In genomic region chr20:54123587-54124180, GRCh38 we compare ENCODE assay signal across 9 cellular contexts. TPM values are rescaled to one million over a fixed set of nuclear protein-coding genes. Genes with fewer than 3 reads are reported as not detected.
DNase-seq lines count a peak whose midpoint lies in the region; ATAC-seq and TF ChIP-seq lines count a peak whose summit lies in the region.
"Had no signal": no experiment of that assay in that cellular context is flagged by ENCODE, and none has a peak within 500 bp of the region (broad histone marks: within the 10 kb centered on the region; RNA-seq: fewer than 3 reads in every experiment).

No MANE protein-coding gene starts in this region.

- peaks cover 36% of the 10 kb centered on the region for H3K4me1 Mint-ChIP-seq in endodermal cell

- peak overlapping the region; percentile 40 for H3K4me3 Mint-ChIP-seq in endodermal cell

- peak overlapping the region; percentile 64 for H3K9ac ChIP-seq in endodermal cell (ENCODE audit: extremely low read depth, low read length, poor library complexity, severe bottlenecking)

- H3K27ac Mint-ChIP-seq in endodermal cell, result peak overlapping the region; percentile 100

- H3K9me3 Mint-ChIP-seq in endodermal cell, result no peaks in the 10 kb centered on the region

- no peaks in the 10 kb centered on the region for H3K27me3 Mint-ChIP-seq in endodermal cell (ENCODE audit: insufficient read depth)

- H3K36me3 Mint-ChIP-seq in endodermal cell (ENCODE audit: low read depth), result no peaks in the 10 kb centered on the region

- H3K4me3 ChIP-seq in endodermal cell (ENCODE audit: low read length), result peak overlapping the region; percentile 59

- ATAC-seq in GM21619 (IDR thresholded peaks at IDR 0.05; ENCODE audit: unreplicated experiment), result no peak
- no peak for ATAC-seq in HG03457 (IDR thresholded peaks at IDR 0.05; ENCODE audit: unreplicated experiment)

- WGBS in endodermal cell (ENCODE audit: insufficient coverage in 1 of 2, insufficient read length in 1 of 2), 2 experiments, result 39 to 44% methylated on average over 10 to 11 of the region's 11 CpGs

- H3K36me3 ChIP-seq in endodermal cell (ENCODE audit: control insufficient read depth, insufficient read depth, low read length), result no peaks in the 10 kb centered on the region

- H3K4me1 ChIP-seq in endodermal cell (ENCODE audit: control insufficient read depth, insufficient read depth, low read length), result peaks cover 11% of the 10 kb centered on the region

- peak; percentile 95 for DNase-seq in DMS153 (lab: John Stamatoyannopoulos, UW)
- DNase-seq in NCI-H2107 treated with DMSO at 0.1 percent for 48 hours (lab: John Stamatoyannopoulos, UW; ENCODE audit: unreplicated experiment), result peak; percentile 31
- peak; percentile 97 for DNase-seq in endodermal cell
- DNase-seq in non-pigmented ciliary epithelial cell (ENCODE audit: low read depth), result peak; percentile 96
- no peak for DNase-seq in dermis blood vessel endothelial cell
- no peak for DNase-seq in NCI-H128 (lab: John Stamatoyannopoulos, UW; ENCODE audit: unreplicated experiment)

- peaks cover 8% of the 10 kb centered on the region for H3K9me3 ChIP-seq in endodermal cell (ENCODE audit: control insufficient read depth, low read length)

- H3K27me3 ChIP-seq in endodermal cell (ENCODE audit: control insufficient read depth, insufficient read depth, low read length, poor library complexity, severe bottlenecking), result no peaks in the 10 kb centered on the region

- TF ChIP-seq CTCF in endodermal cell (conservative IDR thresholded peaks at IDR 0.05), result no peak

- peak overlapping the region; percentile 37 for H3K27ac ChIP-seq in endodermal cell (ENCODE audit: low read depth, low read length)

RNA-seq across cellular contexts. Expression of gene CYP24A1, which starts 50.1 kb away (rescaled TPM):
- total RNA-seq in endodermal cell (under 1 TPM in 1 of 2 donors, not detected in 1; 0.13 TPM), dermis blood vessel endothelial cell (not detected in 2 replicates)
- polyA plus RNA-seq in endodermal cell (2013, experiment 1 of 2), result 0.14 TPM
- polyA plus RNA-seq in endodermal cell (2013, experiment 2 of 2), result 0.29 TPM
- total RNA-seq: lung microvascular endothelial cell had no signal

RNA-seq across cellular contexts. Expression of gene BCAS1, which starts 53.3 kb away (rescaled TPM):
- total RNA-seq in endodermal cell, result not detected
- 0.07 TPM for polyA plus RNA-seq in endodermal cell (2013, experiment 1 of 2)
- polyA plus RNA-seq in endodermal cell (2013, experiment 2 of 2), result not detected
- total RNA-seq in dermis blood vessel endothelial cell, result not detected in 2 replicates
- total RNA-seq: lung microvascular endothelial cell had no signal

Comparison
In these comparisons a context has a peak if more than half of its experiments do, and no peak if none do; other contexts are left out.
1. DNase-seq: peak in DMS153 (single experiment), NCI-H2107 treated with DMSO at 0.1 percent for 48 hours (single experiment), endodermal cell (single experiment) and non-pigmented ciliary epithelial cell (single experiment); none in dermis blood vessel endothelial cell (single experiment) and NCI-H128 (single experiment).